ENCODE assay signal across 19 cellular contexts in the genomic region with DNA sequence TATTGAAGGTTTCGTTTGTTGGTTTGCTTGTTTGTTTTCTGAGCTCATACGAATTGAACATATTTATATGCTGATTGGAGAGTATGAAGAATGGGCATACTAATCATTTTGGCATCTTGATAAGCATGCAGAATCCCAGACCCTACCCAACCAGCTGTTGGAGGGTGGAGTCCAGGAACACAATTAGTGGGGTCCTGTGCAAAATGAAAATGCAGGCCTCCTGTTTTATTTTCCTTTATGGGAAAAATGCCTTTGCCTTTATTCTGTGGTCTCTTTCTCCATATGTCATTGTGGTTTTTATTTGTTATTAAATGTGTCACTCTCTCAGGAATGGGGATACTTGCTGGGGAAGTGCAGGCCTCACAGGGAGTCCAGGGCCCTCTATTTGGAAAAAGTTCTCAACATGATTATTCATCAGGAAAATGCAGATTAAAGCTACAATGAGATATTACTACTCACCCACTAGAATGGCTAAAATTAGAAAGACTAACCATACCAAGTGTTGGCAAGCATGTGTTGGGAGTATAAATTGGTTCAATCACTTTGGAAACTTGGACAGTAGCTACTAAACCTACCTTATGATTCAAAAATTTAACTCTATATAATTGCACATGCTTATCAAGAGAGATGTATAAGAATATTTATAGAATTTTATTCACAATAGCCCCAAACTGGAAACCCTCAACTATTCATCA.
"Had no signal": no experiment of that assay in that cellular context is flagged by ENCODE, and none has a peak within 500 bp of the region (broad histone marks: within the 10 kb centered on the region; RNA-seq: fewer than 3 reads in every experiment).

No MANE protein-coding gene starts in this region.

- H3K27me3 ChIP-seq: breast epithelium, right atrium auricular region, transverse colon, vagina had no signal

- DNase-seq: activated B cell treated with CpG ODN at 0.5 μM for 24 hours; activated CD4-positive, alpha-beta T cell treated with anti-CD3 and anti-CD28 coated beads for 48 hours; activated CD8-positive, alpha-beta T cell treated with anti-CD3 and anti-CD28 coated beads for 36 hours; activated gamma-delta T cell treated with Interleukin-2 at 50 U/mL for 16 hours; activated naive CD8-positive, alpha-beta T cell treated with anti-CD3 and anti-CD28 coated beads for 36 hours; anterior cingulate cortex; dermis blood vessel endothelial cell; effector memory CD8-positive, alpha-beta T cell; hippocampal formation; kidney; left ventricle myocardium inferior; mesendoderm; nephron progenitor cell; occipital lobe; stimulated activated naive CD8-positive, alpha-beta T cell treated with anti-CD3 and anti-CD28 coated beads, Interleukin-15, Interleukin-2, amounts not matched to agents 100 U/mL and 50 U/mL, for 24 hours; transverse colon had no signal

- H3K4me3 ChIP-seq: breast epithelium, left ventricle myocardium inferior, right atrium auricular region, transverse colon, vagina had no signal

- H3K27ac ChIP-seq: breast epithelium, left ventricle myocardium inferior, right atrium auricular region, transverse colon, vagina had no signal

- H3K9me3 ChIP-seq: breast epithelium, right atrium auricular region, transverse colon, vagina had no signal

- H3K4me1 ChIP-seq: breast epithelium, left ventricle myocardium inferior, right atrium auricular region had no signal

- ATAC-seq: activated CD8-positive, alpha-beta T cell treated with anti-CD3 and anti-CD28 coated beads for 36 hours; effector memory CD8-positive, alpha-beta T cell; stimulated activated naive CD8-positive, alpha-beta T cell treated with anti-CD3 and anti-CD28 coated beads, Interleukin-15, Interleukin-2, amounts not matched to agents 100 U/mL and 50 U/mL, for 24 hours had no signal

- H3K36me3 ChIP-seq: breast epithelium, left ventricle myocardium inferior, right atrium auricular region, transverse colon, vagina had no signal
